18 cellular contexts compared by ENCODE assay signal in the genomic region with DNA sequence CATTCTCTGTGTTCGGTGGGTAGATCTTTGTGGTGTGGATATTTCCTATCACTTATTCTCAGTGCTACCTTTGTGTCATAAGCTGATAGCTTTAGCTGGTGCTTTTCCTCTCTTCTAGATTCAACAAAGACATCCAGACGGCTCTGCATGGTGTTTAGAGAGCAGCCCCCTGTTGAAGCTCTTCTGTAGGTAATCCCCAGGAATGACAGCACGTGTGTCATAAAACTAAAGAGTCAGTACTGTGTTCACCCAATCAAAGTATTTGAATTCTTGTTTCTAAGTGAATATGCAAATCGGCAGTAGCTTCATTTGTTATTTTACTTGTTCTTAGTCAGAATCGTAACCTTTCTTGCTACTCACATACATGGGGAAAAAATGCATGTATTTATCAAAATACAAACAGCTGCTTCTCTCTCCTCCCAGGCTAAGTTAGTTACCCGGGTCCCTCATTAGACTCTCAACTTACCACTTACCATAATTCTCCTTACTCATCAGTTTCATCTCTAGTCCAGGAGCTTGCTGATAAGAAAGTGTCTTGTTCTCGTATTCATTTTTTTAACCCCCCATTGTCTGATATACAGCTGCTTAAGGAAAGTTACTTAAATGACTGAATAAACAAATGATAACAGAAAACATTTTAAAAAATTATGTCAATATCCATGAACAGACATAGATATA.
"Had no signal": no experiment of that assay in that cellular context is flagged by ENCODE, and none has a peak within 500 bp of the region (broad histone marks: within the 10 kb centered on the region; RNA-seq: fewer than 3 reads in every experiment).

No MANE protein-coding gene starts in this region.

- DNase-seq: activated CD4-positive, alpha-beta T cell treated with anti-CD3 and anti-CD28 coated beads, Interleukin-2, amount 50 U/mL, for 4 hours; activated naive CD4-positive, alpha-beta T cell treated with anti-CD3 and anti-CD28 coated beads for 36 hours; dorsolateral prefrontal cortex; hippocampal formation; kidney; left ventricle myocardium inferior; natural killer cell; nucleus accumbens; right cardiac atrium; stimulated activated CD4-positive, alpha-beta T cell treated with anti-CD3 and anti-CD28 coated beads, Interleukin-4, amount 100 ng/mL, for 4 hours had no signal

- FAIRE-seq: kidney had no signal

- ATAC-seq: activated CD4-positive, CD25-positive, alpha-beta regulatory T cell treated with anti-CD3 and anti-CD28 coated beads, Interleukin-2, amount 50 U/mL, for 24 hours; activated T-helper 17 cell treated with anti-CD3 and anti-CD28 coated beads, Interleukin-2, amount 50 U/mL, for 72 hours; natural killer cell; right cardiac atrium had no signal

- H3K27me3 ChIP-seq: suprapubic skin had no signal

- H3K9me3 ChIP-seq: left ventricle myocardium inferior, prostate gland, suprapubic skin had no signal

- H3K36me3 ChIP-seq: left ventricle myocardium inferior, prostate gland, suprapubic skin had no signal

- H3K27ac ChIP-seq: dorsolateral prefrontal cortex, left ventricle myocardium inferior, prostate gland, skin epidermis, suprapubic skin had no signal

- H3K4me3 Mint-ChIP-seq: activated naive CD4-positive, alpha-beta T cell treated with anti-CD3 and anti-CD28 coated beads for 36 hours; activated T-helper 17 cell treated with anti-CD3 and anti-CD28 coated beads, Interleukin-2, amount 50 U/mL, for 72 hours; natural killer cell; stimulated activated naive CD8-positive, alpha-beta T cell treated with anti-CD3 and anti-CD28 coated beads, Interleukin-15, Interleukin-2, amounts not matched to agents 100 ng/mL and 50 ng/mL, for 24 hours; T-helper 2 cell treated with Interferon-gamma antibody and Interleukin-4, amounts not matched to agents 5 μg/mL and 100 μg/mL, for 36 hours; type B pancreatic cell had no signal

- H3K4me1 ChIP-seq: left ventricle myocardium inferior, prostate gland, suprapubic skin had no signal

- H3K27me3 Mint-ChIP-seq: activated T-helper 17 cell treated with anti-CD3 and anti-CD28 coated beads, Interleukin-2, amount 50 U/mL, for 72 hours; stimulated activated naive CD8-positive, alpha-beta T cell treated with anti-CD3 and anti-CD28 coated beads, Interleukin-15, Interleukin-2, amounts not matched to agents 100 ng/mL and 50 ng/mL, for 24 hours had no signal

- H3K27ac Mint-ChIP-seq: activated naive CD4-positive, alpha-beta T cell treated with anti-CD3 and anti-CD28 coated beads for 36 hours; activated T-helper 17 cell treated with anti-CD3 and anti-CD28 coated beads, Interleukin-2, amount 50 U/mL, for 72 hours; natural killer cell; stimulated activated naive CD8-positive, alpha-beta T cell treated with anti-CD3 and anti-CD28 coated beads, Interleukin-15, Interleukin-2, amounts not matched to agents 100 ng/mL and 50 ng/mL, for 24 hours; T-helper 2 cell treated with Interferon-gamma antibody and Interleukin-4, amounts not matched to agents 5 μg/mL and 100 μg/mL, for 36 hours; type B pancreatic cell had no signal

- H3K36me3 Mint-ChIP-seq: natural killer cell, type B pancreatic cell had no signal

- H3K4me1 Mint-ChIP-seq: activated T-helper 17 cell treated with anti-CD3 and anti-CD28 coated beads, Interleukin-2, amount 50 U/mL, for 72 hours; natural killer cell had no signal

- H3K4me3 ChIP-seq: dorsolateral prefrontal cortex, left ventricle myocardium inferior, prostate gland, skin epidermis, suprapubic skin had no signal
